In the genomic region with DNA sequence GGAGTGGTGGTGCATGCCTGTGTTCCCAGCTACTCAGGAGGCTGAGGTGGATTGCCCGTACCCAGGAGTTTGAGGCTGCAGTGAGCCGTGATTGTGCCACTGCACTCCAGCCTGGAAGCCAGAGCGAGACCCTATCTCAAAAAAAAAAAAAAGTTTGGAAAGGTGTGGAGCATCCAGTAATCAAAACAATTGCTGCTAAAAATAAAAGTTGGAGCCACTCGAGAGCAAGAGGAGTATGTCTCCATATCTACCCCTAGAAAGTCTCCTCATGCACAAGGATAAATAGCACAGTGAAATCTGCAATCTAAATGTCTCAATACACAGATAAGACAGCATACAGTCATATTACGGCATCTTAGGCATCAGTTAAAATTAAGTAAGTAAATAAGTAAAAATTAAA, we compare ENCODE assay signal across 27 cellular contexts.
"Had no signal": no experiment of that assay in that cellular context is flagged by ENCODE, and none has a peak within 500 bp of the region (broad histone marks: within the 10 kb centered on the region; RNA-seq: fewer than 3 reads in every experiment).

No MANE protein-coding gene starts in this region.

- ATAC-seq: naive thymus-derived CD4-positive, alpha-beta T cell; natural killer cell; pancreas; right cardiac atrium; right lobe of liver; stimulated activated effector memory CD8-positive, alpha-beta T cell treated with anti-CD3 and anti-CD28 coated beads, Interleukin-12 subunit alpha, Interleukin-12 subunit beta, amount 100 ng/mL, for 72 hours; stimulated activated naive B cell treated with anti-CD40 and anti-IgM and Interleukin-4, amounts not matched to agents 10 μg/mL and 1 μg/mL and 100 μg/mL, for 72 hours had no signal

- H3K9me3 Mint-ChIP-seq: natural killer cell; nephron; stimulated activated naive B cell treated with anti-CD40 and anti-IgM and Interleukin-4, amounts not matched to agents 10 μg/mL and 1 μg/mL and 100 μg/mL, for 72 hours; stimulated activated naive CD8-positive, alpha-beta T cell treated with anti-CD3 and anti-CD28 coated beads, Interleukin-15, Interleukin-2, amounts not matched to agents 100 ng/mL and 50 ng/mL, for 24 hours had no signal

- H3K4me1 Mint-ChIP-seq: naive thymus-derived CD4-positive, alpha-beta T cell; natural killer cell; nephron; stimulated activated effector memory CD8-positive, alpha-beta T cell treated with anti-CD3 and anti-CD28 coated beads, Interleukin-12 subunit alpha, Interleukin-12 subunit beta, amount 100 ng/mL, for 72 hours; stimulated activated naive B cell treated with anti-CD40 and anti-IgM and Interleukin-4, amounts not matched to agents 10 μg/mL and 1 μg/mL and 100 μg/mL, for 72 hours had no signal

- H3K4me3 Mint-ChIP-seq: naive thymus-derived CD4-positive, alpha-beta T cell; natural killer cell; nephron; stimulated activated effector memory CD8-positive, alpha-beta T cell treated with anti-CD3 and anti-CD28 coated beads, Interleukin-12 subunit alpha, Interleukin-12 subunit beta, amount 100 ng/mL, for 72 hours; stimulated activated naive B cell treated with anti-CD40 and anti-IgM and Interleukin-4, amounts not matched to agents 10 μg/mL and 1 μg/mL and 100 μg/mL, for 72 hours; stimulated activated naive CD8-positive, alpha-beta T cell treated with anti-CD3 and anti-CD28 coated beads, Interleukin-15, Interleukin-2, amounts not matched to agents 100 ng/mL and 50 ng/mL, for 24 hours had no signal

- H3K27me3 Mint-ChIP-seq: stimulated activated naive B cell treated with anti-CD40 and anti-IgM and Interleukin-4, amounts not matched to agents 10 μg/mL and 1 μg/mL and 100 μg/mL, for 72 hours; stimulated activated naive CD8-positive, alpha-beta T cell treated with anti-CD3 and anti-CD28 coated beads, Interleukin-15, Interleukin-2, amounts not matched to agents 100 ng/mL and 50 ng/mL, for 24 hours had no signal

- H3K36me3 Mint-ChIP-seq: naive thymus-derived CD4-positive, alpha-beta T cell; natural killer cell; stimulated activated effector memory CD8-positive, alpha-beta T cell treated with anti-CD3 and anti-CD28 coated beads, Interleukin-12 subunit alpha, Interleukin-12 subunit beta, amount 100 ng/mL, for 72 hours; stimulated activated naive B cell treated with anti-CD40 and anti-IgM and Interleukin-4, amounts not matched to agents 10 μg/mL and 1 μg/mL and 100 μg/mL, for 72 hours had no signal

- H3K4me3 ChIP-seq: pancreas, prostate gland, right lobe of liver, sigmoid colon, stomach, thoracic aorta, thyroid gland, tibial nerve, upper lobe of left lung, vagina had no signal

- H3K27ac ChIP-seq: neutrophil, pancreas, prostate gland, right lobe of liver, sigmoid colon, stomach, thoracic aorta, thyroid gland, tibial nerve, upper lobe of left lung, vagina had no signal

- DNase-seq: naive thymus-derived CD4-positive, alpha-beta T cell; natural killer cell; nucleus accumbens; pancreas; retina; right cardiac atrium; right lobe of liver; sigmoid colon; small intestine; stimulated activated CD4-positive, alpha-beta T cell treated with anti-CD3 and anti-CD28 coated beads, Interleukin-15, amount 100 ng/mL, for 24 hours; stimulated activated CD4-positive, alpha-beta T cell treated with anti-CD3 and anti-CD28 coated beads, Interleukin-2, amount 100 ng/mL, for 24 hours; stimulated activated CD4-positive, alpha-beta T cell treated with anti-CD3 and anti-CD28 coated beads, Interleukin-2, amount 100 ng/mL, for 48 hours; stimulated activated CD4-positive, alpha-beta T cell treated with anti-CD3 and anti-CD28 coated beads, Interleukin-4, amount 100 ng/mL, for 24 hours; stimulated activated naive B cell treated with anti-CD40 and anti-IgM and Interleukin-4, amounts not matched to agents 10 μg/mL and 1 μg/mL and 100 μg/mL, for 72 hours; stimulated activated naive CD4-positive, alpha-beta T cell treated with Interleukin-2 at 50 U/mL for 16 hours; stomach; thyroid gland; trophoblast cell; upper lobe of left lung had no signal

- H3K9me3 ChIP-seq: neutrophil, pancreas, prostate gland, right lobe of liver, sigmoid colon, stomach, thoracic aorta, thyroid gland, upper lobe of left lung, vagina had no signal

- H3K36me3 ChIP-seq: neutrophil, pancreas, prostate gland, right lobe of liver, sigmoid colon, stomach, thoracic aorta, thyroid gland, tibial nerve, upper lobe of left lung, vagina had no signal

- H3K27ac Mint-ChIP-seq: naive thymus-derived CD4-positive, alpha-beta T cell; natural killer cell; nephron; stimulated activated effector memory CD8-positive, alpha-beta T cell treated with anti-CD3 and anti-CD28 coated beads, Interleukin-12 subunit alpha, Interleukin-12 subunit beta, amount 100 ng/mL, for 72 hours; stimulated activated naive B cell treated with anti-CD40 and anti-IgM and Interleukin-4, amounts not matched to agents 10 μg/mL and 1 μg/mL and 100 μg/mL, for 72 hours; stimulated activated naive CD8-positive, alpha-beta T cell treated with anti-CD3 and anti-CD28 coated beads, Interleukin-15, Interleukin-2, amounts not matched to agents 100 ng/mL and 50 ng/mL, for 24 hours had no signal

- H3K27me3 ChIP-seq: neutrophil, pancreas, right lobe of liver, sigmoid colon, stomach, thyroid gland, tibial nerve, upper lobe of left lung, vagina had no signal

- H3K4me1 ChIP-seq: prostate gland, right lobe of liver, sigmoid colon, tibial nerve, upper lobe of left lung, vagina had no signal
